ENCODE assay signal across 8 cellular contexts in the genomic region with DNA sequence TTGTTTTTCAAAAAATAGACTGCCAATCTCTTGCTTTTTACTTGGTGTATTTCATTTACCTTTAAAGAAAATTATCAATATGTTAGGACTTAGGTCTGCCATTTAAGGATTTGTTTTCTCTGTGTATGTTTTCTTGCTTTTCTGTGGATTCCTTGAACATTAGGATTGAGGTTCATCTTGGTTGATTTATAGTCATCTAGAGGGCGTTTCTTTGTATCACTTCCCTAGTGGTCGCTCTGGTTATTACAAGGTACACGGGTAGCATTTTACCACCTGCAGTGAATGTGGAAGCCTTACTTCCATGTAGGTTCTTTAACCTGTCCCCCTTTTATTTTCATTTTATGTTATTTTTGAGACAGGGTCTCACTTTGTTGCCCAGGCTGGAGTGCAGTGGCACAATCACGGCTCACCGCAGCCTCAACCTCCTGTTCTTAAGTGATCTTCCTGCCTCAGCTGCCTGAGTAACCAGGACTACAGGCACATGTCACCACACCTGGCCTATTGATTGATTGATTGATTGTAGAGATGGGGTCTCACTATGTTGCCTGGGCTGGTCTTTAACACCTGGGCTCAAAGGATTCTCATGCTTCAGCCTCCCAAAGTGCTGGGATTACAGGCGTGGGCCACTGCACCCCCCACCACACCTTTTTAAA. TPM values are rescaled to one million over a fixed set of nuclear protein-coding genes. Genes with fewer than 3 reads are reported as not detected.
DNase-seq lines count a peak whose midpoint lies in the region; ATAC-seq and TF ChIP-seq lines count a peak whose summit lies in the region.

No MANE protein-coding gene starts in this region.

- peak; percentile 50 to 58 for ATAC-seq in activated T-cell treated with anti-CD3 and anti-CD28 coated beads, Interleukin-2, amount 50 U/mL, for 72 hours (replicated peaks in 1 of 2)
- ATAC-seq in WTC11 = peak; percentile 62; the same call in 1 of the 2 replicates
- no peak for ATAC-seq in HG02884 (IDR thresholded peaks at IDR 0.05; ENCODE audit: unreplicated experiment)
- ATAC-seq in HG02973 (IDR thresholded peaks at IDR 0.05; ENCODE audit: unreplicated experiment) = no peak
- no peak for ATAC-seq in HG03520 (IDR thresholded peaks at IDR 0.05; ENCODE audit: unreplicated experiment)

- H3K27ac Mint-ChIP-seq in activated T-cell treated with anti-CD3 and anti-CD28 coated beads, Interleukin-2, amount 50 U/mL, for 72 hours = no peak overlapping the region
- no peak overlapping the region for H3K27ac Mint-ChIP-seq in activated T-cell treated with anti-CD3 and anti-CD28 coated beads, Interleukin-2, amount 50 U/mL, for 24 hours
- H3K27ac Mint-ChIP-seq in WTC11 = no peak overlapping the region

- CTCF ChIA-PET in WTC11 (lab: Charles Lee) = interaction anchor here (1.3 to 1.6 kb wide), 2 partner anchors 49 to 78 kb away, joined by 4 read pairs; no protein-coding TSS in a partner anchor

- peaks cover 15% of the 10 kb centered on the region for H3K27me3 Mint-ChIP-seq in activated T-cell treated with anti-CD3 and anti-CD28 coated beads, Interleukin-2, amount 50 U/mL, for 72 hours (ENCODE audit: low read depth)
- H3K27me3 Mint-ChIP-seq in activated T-cell treated with anti-CD3 and anti-CD28 coated beads, Interleukin-2, amount 50 U/mL, for 24 hours = peaks cover 10% of the 10 kb centered on the region
- H3K27me3 Mint-ChIP-seq in WTC11 (ENCODE audit: low read depth) = peaks cover 4% of the 10 kb centered on the region; the same call in 1 of the 2 replicates

- POLR2A ChIA-PET in WTC11 (lab: Charles Lee) = interaction anchor here (0.7 kb wide), 1 partner anchor 140 kb away, joined by 3 read pairs; no protein-coding TSS in a partner anchor

- no peak overlapping the region for H3K4me3 Mint-ChIP-seq in activated T-cell treated with anti-CD3 and anti-CD28 coated beads, Interleukin-2, amount 50 U/mL, for 72 hours
- H3K4me3 Mint-ChIP-seq in activated T-cell treated with anti-CD3 and anti-CD28 coated beads, Interleukin-2, amount 50 U/mL, for 24 hours = no peak overlapping the region
- no peak overlapping the region for H3K4me3 Mint-ChIP-seq in WTC11

- H3K9me3 Mint-ChIP-seq in activated T-cell treated with anti-CD3 and anti-CD28 coated beads, Interleukin-2, amount 50 U/mL, for 72 hours = no peaks in the 10 kb centered on the region
- H3K9me3 Mint-ChIP-seq in activated T-cell treated with anti-CD3 and anti-CD28 coated beads, Interleukin-2, amount 50 U/mL, for 24 hours = no peaks in the 10 kb centered on the region
- H3K9me3 Mint-ChIP-seq in WTC11 = peaks cover 5% of the 10 kb centered on the region

- peaks cover 6% of the 10 kb centered on the region for H3K4me1 Mint-ChIP-seq in activated T-cell treated with anti-CD3 and anti-CD28 coated beads, Interleukin-2, amount 50 U/mL, for 72 hours (ENCODE audit: low read depth)
- peaks cover 3% of the 10 kb centered on the region for H3K4me1 Mint-ChIP-seq in activated T-cell treated with anti-CD3 and anti-CD28 coated beads, Interleukin-2, amount 50 U/mL, for 24 hours (ENCODE audit: low read depth)
- peaks cover 6% of the 10 kb centered on the region; the same call in 1 of the 2 replicates for H3K4me1 Mint-ChIP-seq in WTC11

- DNase-seq in activated T-cell treated with anti-CD3 and anti-CD28 coated beads, Interleukin-2, amount 50 U/mL, for 72 hours = peak; percentile 12 to 19
- no peak for DNase-seq in activated T-cell treated with anti-CD3 and anti-CD28 coated beads, Interleukin-2, amount 50 U/mL, for 24 hours
- DNase-seq in KG1 (lab: John Stamatoyannopoulos, UW) (peak; percentile 6), WTC11 (ENCODE audit: low spot score) (no peak), iPS DF 4.7 (ENCODE audit: extremely low read depth, low spot score) (peak; percentile 44)

- no peaks in the 10 kb centered on the region for H3K36me3 Mint-ChIP-seq in activated T-cell treated with anti-CD3 and anti-CD28 coated beads, Interleukin-2, amount 50 U/mL, for 72 hours (ENCODE audit: insufficient read depth in 2 of 2)
- H3K36me3 Mint-ChIP-seq in activated T-cell treated with anti-CD3 and anti-CD28 coated beads, Interleukin-2, amount 50 U/mL, for 24 hours (ENCODE audit: low read depth) = no peaks in the 10 kb centered on the region
- H3K36me3 Mint-ChIP-seq in WTC11 = no peaks in the 10 kb centered on the region

- no peak; the same call in 1 of the 2 replicates for TF ChIP-seq CTCF in WTC11 (IDR thresholded peaks at IDR 0.05)

TF ChIP-seq in WTC11, 78 proteins besides CTCF, POLR2A, EP300 and RAD21:
- TF ChIP-seq, protein P1, sequence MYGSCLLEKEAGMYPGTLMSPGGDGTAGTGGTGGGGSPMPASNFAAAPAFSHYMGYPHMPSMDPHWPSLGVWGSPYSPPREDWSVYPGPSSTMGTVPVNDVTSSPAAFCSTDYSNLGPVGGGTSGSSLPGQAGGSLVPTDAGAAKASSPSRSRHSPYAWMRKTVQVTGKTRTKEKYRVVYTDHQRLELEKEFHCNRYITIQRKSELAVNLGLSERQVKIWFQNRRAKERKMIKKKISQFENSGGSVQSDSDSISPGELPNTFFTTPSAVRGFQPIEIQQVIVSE (CRISPR knock-in tag; IDR thresholded peaks at IDR 0.05; ENCODE audit: borderline replicate concordance) = no peak
- TF ChIP-seq TP53 (CRISPR knock-in tag; IDR thresholded peaks at IDR 0.05) (no peak), NR3C1 (CRISPR knock-in tag; conservative IDR thresholded peaks at IDR 0.05; ENCODE audit: low read depth) (no peak), NFE2L1 (CRISPR knock-in tag; IDR thresholded peaks at IDR 0.05) (no peak), ZNF138 (CRISPR knock-in tag; conservative IDR thresholded peaks at IDR 0.05) (no peak)

RNA-seq across cellular contexts. Expression of a gene that starts 35.2 kb away (rescaled TPM):
- total RNA-seq in activated T-cell treated with anti-CD3 and anti-CD28 coated beads, Interleukin-2, amount 50 U/mL, for 72 hours = 10 to 100 TPM; 38.3 to 45.8 TPM
- total RNA-seq in WTC11 (2021) = 3.2 to 3.9 TPM (median 3.3 TPM) in 3 replicates

Comparison
In these comparisons a context has a peak if more than half of its experiments do, and no peak if none do; other contexts are left out.
1. DNase-seq: peak in activated T-cell treated with anti-CD3 and anti-CD28 coated beads, Interleukin-2, amount 50 U/mL, for 72 hours (2 of 2), KG1 (single experiment) and iPS DF 4.7 (single experiment); none in activated T-cell treated with anti-CD3 and anti-CD28 coated beads, Interleukin-2, amount 50 U/mL, for 24 hours (single experiment) and WTC11 (single experiment).
2. ATAC-seq: peak in activated T-cell treated with anti-CD3 and anti-CD28 coated beads, Interleukin-2, amount 50 U/mL, for 72 hours (2 of 2) and WTC11 (single experiment); none in HG02884 (single experiment), HG02973 (single experiment) and HG03520 (single experiment).